Comparison of ENCODE assay signal across 8 cellular contexts in genomic region chr2:95345415-95346235, GRCh38. TPM values are rescaled to one million over a fixed set of nuclear protein-coding genes. Genes with fewer than 3 reads are reported as not detected.
DNase-seq lines count a peak whose midpoint lies in the region; ATAC-seq and TF ChIP-seq lines count a peak whose summit lies in the region.

No MANE protein-coding gene starts in this region.

- H3K9me3 ChIP-seq in BE2C: no peaks in the 10 kb centered on the region

- H3K36me3 ChIP-seq in BE2C: no peaks in the 10 kb centered on the region

- no peaks in the 10 kb centered on the region for H3K4me1 ChIP-seq in BE2C

- peak overlapping the region; percentile 32 for H3K4me3 ChIP-seq in BE2C (ENCODE audit: low read depth, low read length)

- peak; percentile 73 for DNase-seq in BE2C
- peak; percentile 91 for DNase-seq in HK-2 (ENCODE audit: unreplicated experiment)
- peak; percentile 42 for DNase-seq in NOMO-1 treated with DMSO at 0.1 percent for 48 hours (lab: John Stamatoyannopoulos, UW; ENCODE audit: unreplicated experiment)
- peak; percentile 63 for DNase-seq in activated T-cell treated with anti-CD3 and anti-CD28 coated beads, Interleukin-2, amount 50 U/mL, for 1 hour
- peak; percentile 84 for DNase-seq in fibroblast of gingiva (ENCODE audit: low read depth)
- DNase-seq in myocyte (ENCODE audit: low read depth): peak; percentile 73
- DNase-seq in stimulated activated CD8-positive, alpha-beta memory T cell treated with anti-CD3 and anti-CD28 coated beads, Interleukin-7, amount 100 ng/mL, for 24 hours (ENCODE audit: low read depth): peak; percentile 41

- peak; percentile 64 for TF ChIP-seq CTCF in BE2C (IDR thresholded peaks at IDR 0.05; ENCODE audit: low read depth, low read length)

- ATAC-seq in GM19328 (IDR thresholded peaks at IDR 0.05; ENCODE audit: unreplicated experiment): peak; percentile 61

- H3K27me3 ChIP-seq in BE2C: peaks cover 26% of the 10 kb centered on the region

RNA-seq across cellular contexts. Expression of gene KCNIP3, which starts 48.5 kb away (rescaled TPM):
- not detected for polyA plus RNA-seq in BE2C (2012; ENCODE audit: insufficient read depth, insufficient read length, low read depth)
- 4.9 and 12.5 TPM in 2 replicates for total RNA-seq in myocyte
- polyA plus RNA-seq in myocyte (2012): 2.7 TPM

RNA-seq across cellular contexts. Expression of gene FAHD2A, which starts 56.9 kb away (rescaled TPM):
- 8.2 TPM for polyA plus RNA-seq in BE2C (2012; ENCODE audit: insufficient read depth, insufficient read length, low read depth)
- 35.1 and 37.6 TPM in 2 replicates for total RNA-seq in myocyte
- polyA plus RNA-seq in myocyte (2012): 38.9 TPM

Comparison
In these comparisons a context has a peak if more than half of its experiments do, and no peak if none do; other contexts are left out.
1. Peak in every context shown above with its lines: DNase-seq, ATAC-seq and H3K4me3 ChIP-seq.
2. DNase-seq: peak in every context shown above with its lines; median percentile 91 in HK-2; 84 in fibroblast of gingiva; 73 in BE2C; 73 in myocyte; 63 in activated T-cell treated with anti-CD3 and anti-CD28 coated beads, Interleukin-2, amount 50 U/mL, for 1 hour; 42 in NOMO-1 treated with DMSO at 0.1 percent for 48 hours; 41 in stimulated activated CD8-positive, alpha-beta memory T cell treated with anti-CD3 and anti-CD28 coated beads, Interleukin-7, amount 100 ng/mL, for 24 hours.